In the genomic region with DNA sequence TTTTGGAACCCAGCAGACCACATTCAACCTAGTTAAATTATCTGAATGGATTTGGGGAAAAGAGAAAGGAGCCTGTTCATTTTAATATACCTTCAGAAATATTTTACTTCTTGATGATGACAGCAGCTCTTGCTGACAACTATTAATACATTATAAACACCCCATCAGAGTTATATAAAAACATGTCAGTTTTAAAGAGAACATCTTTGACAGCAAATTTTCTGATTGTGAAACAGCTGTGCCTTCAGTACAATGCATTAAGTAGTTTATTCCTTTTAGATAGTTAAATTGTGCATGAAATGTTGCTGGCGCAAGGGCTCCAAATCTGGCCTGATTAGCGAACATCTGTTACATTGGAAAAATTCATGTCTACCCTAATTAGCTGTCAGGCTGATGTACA, we compare ENCODE assay signal across 21 cellular contexts.
"Had no signal": no experiment of that assay in that cellular context is flagged by ENCODE, and none has a peak within 500 bp of the region (broad histone marks: within the 10 kb centered on the region; RNA-seq: fewer than 3 reads in every experiment).

No MANE protein-coding gene starts in this region.

- H3K36me3 ChIP-seq: brain microvascular endothelial cell, neutrophil, pancreas, right lobe of liver, stomach, suprapubic skin, tibial nerve had no signal

- ATAC-seq: foreskin keratinocyte; natural killer cell treated with Interleukin-12 subunit alpha and Interleukin-12 subunit beta and Interleukin-15 and Interleukin-18, amount 100 ng/mL, for 72 hours; stimulated activated effector memory CD8-positive, alpha-beta T cell treated with anti-CD3 and anti-CD28 coated beads, Interleukin-12 subunit alpha, Interleukin-12 subunit beta, amount 100 ng/mL, for 72 hours; WTC11 had no signal

- H3K4me1 ChIP-seq: foreskin keratinocyte, suprapubic skin had no signal

- H3K27ac ChIP-seq: brain microvascular endothelial cell, foreskin keratinocyte, neutrophil, pancreas, right lobe of liver, skin epidermis, stomach, suprapubic skin, tibial nerve had no signal

- H3K27me3 ChIP-seq: brain microvascular endothelial cell, foreskin keratinocyte, neutrophil, pancreas, right lobe of liver, stomach, suprapubic skin, tibial nerve had no signal

- DNase-seq: activated gamma-delta T cell treated with Interleukin-2 at 50 U/mL for 16 hours; activated T-cell treated with anti-CD3 and anti-CD28 coated beads, Interleukin-2, amount 50 U/mL, for 1 hour; anterior cingulate cortex; brain microvascular endothelial cell; central memory CD4-positive, alpha-beta T cell; effector memory CD4-positive, alpha-beta T cell; foreskin keratinocyte; left colon; pancreas; right lobe of liver; stimulated activated CD4-positive, alpha-beta T cell treated with anti-CD3 and anti-CD28 coated beads, Interleukin-1b, Interleukin-23, amount 100 ng/mL, for 48 hours; stomach had no signal

- FAIRE-seq: keratinocyte, pancreas, TTC549 had no signal

- H3K9me3 ChIP-seq: neutrophil, pancreas, right lobe of liver, stomach, suprapubic skin, tibial nerve had no signal

- H3K4me3 ChIP-seq: pancreas, right lobe of liver, skin epidermis, stomach, suprapubic skin, tibial nerve had no signal
